Comparison of ENCODE assay signal across 8 cellular contexts in the genomic region with DNA sequence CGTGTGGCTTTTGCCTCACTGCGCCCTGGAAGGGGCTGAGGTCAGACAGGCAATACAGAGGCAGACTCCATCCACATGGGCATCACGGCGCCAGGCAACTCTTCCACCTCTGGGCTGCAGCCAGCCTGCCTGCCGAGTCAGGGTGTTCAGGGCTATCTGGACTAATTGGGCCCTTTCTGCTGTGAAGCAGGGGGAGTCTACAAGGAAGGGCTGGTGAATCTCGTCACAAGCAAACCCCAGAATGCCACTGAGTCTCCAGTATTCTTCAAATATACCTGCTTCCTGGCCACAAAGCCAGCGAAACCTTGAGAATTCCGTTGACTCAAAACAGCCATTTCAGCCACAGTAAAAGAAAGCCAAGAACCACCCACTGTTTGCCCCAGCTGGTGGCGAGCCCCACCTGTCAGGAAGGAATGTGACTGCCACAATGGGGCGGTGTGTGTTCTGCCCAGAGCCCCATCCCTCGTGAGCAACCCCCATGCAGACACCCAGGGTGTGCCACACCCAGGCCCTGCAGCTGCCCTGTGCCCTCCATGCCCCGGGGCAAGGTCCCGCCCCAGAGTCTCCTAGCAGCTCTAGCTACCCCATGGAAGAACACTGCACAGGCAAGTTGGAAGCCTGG.
DNase-seq lines count a peak whose midpoint lies in the region; ATAC-seq, FAIRE-seq and TF ChIP-seq lines count a peak whose summit lies in the region.

No MANE protein-coding gene starts in this region.

- H3K36me3 ChIP-seq in OCI-LY7 (ENCODE audit: insufficient read depth, low read length) (peaks cover 10% of the 10 kb centered on the region; the same call in 1 of the 2 replicates), colonic mucosa (no peaks in the 10 kb centered on the region), HAP-1 (replicated peaks) (no peaks in the 10 kb centered on the region; the same call in 1 of the 2 replicates)

- FAIRE-seq in H54 (lab: Jason Lieb, UNC) = no peak

- peak overlapping the region; percentile 7 for H3K27ac ChIP-seq in OCI-LY7 (ENCODE audit: low read depth, low read length, poor library complexity, severe bottlenecking)
- peak overlapping the region; percentile 25 for H3K27ac ChIP-seq in colonic mucosa

- TF ChIP-seq CTCF in OCI-LY7 (conservative IDR thresholded peaks at IDR 0.05; ENCODE audit: low read length) = no peak
- no peak for TF ChIP-seq CTCF in colonic mucosa (IDR thresholded peaks at IDR 0.05)

- H3K27me3 ChIP-seq in colonic mucosa (no peaks in the 10 kb centered on the region), HAP-1 (ENCODE audit: low read depth) (no peaks in the 10 kb centered on the region)

- H2AFZ ChIP-seq in OCI-LY7 (ENCODE audit: low read length) = no peak overlapping the region

- CTCF ChIA-PET in OCI-LY7 (lab: Charles Lee; ENCODE audit: unreplicated experiment) = interaction anchor here (0.6 kb wide), 1 partner anchor 81 kb away, joined by 3 read pairs; no protein-coding TSS in a partner anchor

- no peak for TF ChIP-seq POLR2A in H54 (IDR thresholded peaks at IDR 0.05; ENCODE audit: low read depth, low read length)

- no peak overlapping the region; the same call in 1 of the 2 replicates for H3K4me2 ChIP-seq in OCI-LY7 (ENCODE audit: low read length)

- H3K9ac ChIP-seq in colonic mucosa (ENCODE audit: low read depth in 2 of 2, low read length in 2 of 2) = peak overlapping the region in 1 of 2 donors; percentile 52

- intact Hi-C loops in OCI-LY7 (cut with micrococcal nuclease; ENCODE audit: unreplicated experiment) = loop anchor here (10.0 kb wide), 1 partner anchor 198 kb away; no protein-coding TSS in a partner anchor
- intact Hi-C loops in colonic mucosa (cut with DNase I) = loop anchor here (5.0 kb wide), 1 partner anchor 115 kb away; a partner anchor contains a TSS
- intact Hi-C loops in posterior vena cava (cut with DNase I) = no loop called here

- ATAC-seq in GM18502 (IDR thresholded peaks at IDR 0.05; ENCODE audit: poor library complexity, unreplicated experiment) = peak; percentile 84

- peaks cover 21% of the 10 kb centered on the region for H3K4me1 ChIP-seq in OCI-LY7 (ENCODE audit: insufficient read depth, low read length, poor library complexity, severe bottlenecking)
- peaks cover 20% of the 10 kb centered on the region for H3K4me1 ChIP-seq in colonic mucosa
- no peaks in the 10 kb centered on the region for H3K4me1 ChIP-seq in HAP-1

- H3K9me2 ChIP-seq in OCI-LY7 (ENCODE audit: insufficient read depth, low read length) = no peaks in the 10 kb centered on the region

- DNase-seq in H54 (ENCODE audit: insufficient read length, low spot score) (peak; percentile 70), OCI-LY7 (ENCODE audit: low spot score) (no peak), colonic mucosa (peak; percentile 85), HAP-1 (ENCODE audit: low spot score in 2 of 2) (no peak), 8988T (no peak), posterior vena cava (ENCODE audit: low spot score) (no peak)
- peak; percentile 47 to 53 for DNase-seq in stimulated activated CD8-positive, alpha-beta memory T cell treated with anti-CD3 and anti-CD28 coated beads, Interleukin-7, amount 100 ng/mL, for 48 hours (ENCODE audit: extremely low read depth in 1 of 2, low read depth in 1 of 2)

- POLR2A ChIA-PET in OCI-LY7 (lab: Charles Lee) = interaction anchor here (1.3 kb wide), 1 partner anchor 115 kb away, joined by 4 read pairs; no protein-coding TSS in a partner anchor

- H3K4me3 ChIP-seq in OCI-LY7 (ENCODE audit: low read depth, low read length, poor library complexity, severe bottlenecking) (no peak overlapping the region), colonic mucosa (no peak overlapping the region), HAP-1 (no peak overlapping the region)

- in situ Hi-C loops in HAP-1 (cut with MboI; ENCODE audit: low sequenced_read_pairs) = no loop called here

- H3K79me2 ChIP-seq in OCI-LY7 (ENCODE audit: insufficient read depth, low read depth, low read length) = no peaks in the 10 kb centered on the region

- H3K9me3 ChIP-seq in OCI-LY7 (ENCODE audit: low read length) = no peaks in the 10 kb centered on the region
- no peaks in the 10 kb centered on the region for H3K9me3 ChIP-seq in colonic mucosa
- no peaks in the 10 kb centered on the region for H3K9me3 ChIP-seq in HAP-1

- H4K20me1 ChIP-seq in OCI-LY7 (ENCODE audit: insufficient read depth, low read length) = no peaks in the 10 kb centered on the region

- BruUV-seq in OCI-LY7 (replicated peaks; lab: Mats Ljungman, UMichigan) = no TSS peak

Comparison
In these comparisons a context has a peak if more than half of its experiments do, and no peak if none do; other contexts are left out.
1. DNase-seq: peak in H54 (single experiment), colonic mucosa (single experiment) and stimulated activated CD8-positive, alpha-beta memory T cell treated with anti-CD3 and anti-CD28 coated beads, Interleukin-7, amount 100 ng/mL, for 48 hours (2 of 2); none in OCI-LY7 (single experiment), HAP-1 (0 of 2), 8988T (single experiment) and posterior vena cava (single experiment).
2. intact Hi-C loops: an anchor here in OCI-LY7 (10.0 kb wide) and colonic mucosa (5.0 kb wide); none called in posterior vena cava.